In the genomic region with DNA sequence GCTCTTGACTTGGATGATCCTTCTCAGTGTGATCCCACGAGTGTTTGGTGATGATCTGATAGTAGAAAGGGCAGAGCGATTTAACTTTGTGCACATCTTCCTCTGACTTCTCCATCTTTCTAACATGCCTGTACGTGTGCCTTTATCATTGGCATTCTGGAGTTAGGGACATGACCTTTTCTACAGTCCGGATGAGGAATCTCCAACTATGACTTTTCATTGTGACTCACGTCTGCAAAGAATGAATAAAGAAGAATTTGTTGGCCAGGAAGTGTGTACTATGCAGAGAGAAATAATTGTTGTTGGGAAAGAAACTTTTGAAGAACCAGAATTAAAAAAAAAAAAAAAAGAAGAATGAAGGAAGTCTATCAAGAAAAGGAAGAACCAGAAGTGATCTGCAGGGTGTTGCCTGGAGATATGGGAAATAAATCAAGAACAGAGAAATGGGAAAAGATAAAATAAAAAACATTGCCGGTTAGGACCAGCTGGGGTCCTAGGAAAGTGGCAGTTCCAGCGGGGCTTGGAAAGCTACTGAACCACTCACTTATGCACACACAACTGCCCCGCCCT, we compare ENCODE assay signal across 8 cellular contexts. TPM values are rescaled to one million over a fixed set of nuclear protein-coding genes. Genes with fewer than 3 reads are reported as not detected.
A peak's percentile ranks its signal among the peaks of the same experiment; 100 is the strongest.
DNase-seq lines count a peak whose midpoint lies in the region; ATAC-seq and TF ChIP-seq lines count a peak whose summit lies in the region.

No MANE protein-coding gene starts in this region.

- no peak for TF ChIP-seq CTCF in BJ (IDR thresholded peaks at IDR 0.05; ENCODE audit: insufficient read depth, low read depth, low read length)
- no peak for TF ChIP-seq CTCF in RWPE2 (IDR thresholded peaks at IDR 0.05; ENCODE audit: poor library complexity, severe bottlenecking)
- no peak for TF ChIP-seq CTCF in parathyroid adenoma (IDR thresholded peaks at IDR 0.05)

- peak overlapping the region; percentile 25 for H2AFZ ChIP-seq in parathyroid adenoma

- H3K27me3 ChIP-seq in BJ (ENCODE audit: control insufficient read depth, insufficient read depth, low read length) (no peaks in the 10 kb centered on the region), RWPE2 (ENCODE audit: insufficient read depth, poor library complexity, severe bottlenecking) (no peaks in the 10 kb centered on the region), parathyroid adenoma (ENCODE audit: control insufficient read depth, insufficient read depth, low read length) (no peaks in the 10 kb centered on the region)

- no peaks in the 10 kb centered on the region for H3K36me3 ChIP-seq in BJ (ENCODE audit: control insufficient read depth, insufficient read depth, low read length)
- no peaks in the 10 kb centered on the region for H3K36me3 ChIP-seq in RWPE2 (ENCODE audit: low read depth)
- H3K36me3 ChIP-seq in parathyroid adenoma (ENCODE audit: control insufficient read depth, insufficient read depth, low read length), result no peaks in the 10 kb centered on the region

- H3K4me3 ChIP-seq in BJ (ENCODE audit: low read depth, low read length) (no peak overlapping the region), RWPE2 (ENCODE audit: severe bottlenecking) (no peak overlapping the region), parathyroid adenoma (ENCODE audit: low read depth, low read length) (no peak overlapping the region)

- peaks cover 14% of the 10 kb centered on the region for H3K79me2 ChIP-seq in parathyroid adenoma

- ATAC-seq in RWPE2 (ENCODE audit: low read depth) (peak; percentile 78), GM19452 (IDR thresholded peaks at IDR 0.05; ENCODE audit: unreplicated experiment) (no peak)

- H3K27ac ChIP-seq in RWPE2 (ENCODE audit: poor library complexity, severe bottlenecking) (peak overlapping the region; percentile 96), parathyroid adenoma (peak overlapping the region; percentile 7)

- no peak overlapping the region for H3K4me2 ChIP-seq in parathyroid adenoma (ENCODE audit: low read length)

- POLR2A ChIA-PET in BJ (lab: Charles Lee), result no interaction called here

- CTCF ChIA-PET in BJ (lab: Yijun Ruan, JAX), result interaction anchor here (1.0 to 1.9 kb wide), 2 partner anchors 10 to 76 kb away, joined by 3 to 5 read pairs; no protein-coding TSS in a partner anchor

- no peak overlapping the region for H3K9ac ChIP-seq in parathyroid adenoma

- no peaks in the 10 kb centered on the region for H3K9me3 ChIP-seq in RWPE2 (ENCODE audit: severe bottlenecking)
- H3K9me3 ChIP-seq in parathyroid adenoma (ENCODE audit: control insufficient read depth, low read length), result no peaks in the 10 kb centered on the region

- DNase-seq in BJ (ENCODE audit: low read depth) (peak; percentile 69), RWPE2 (ENCODE audit: low spot score) (no peak), fibroblast of gingiva (ENCODE audit: low read depth) (peak; percentile 78), NCI-H1417 (lab: John Stamatoyannopoulos, UW) (no peak), NCI-H2171 treated with DMSO at 0.1 percent for 48 hours (lab: John Stamatoyannopoulos, UW) (no peak)
- DNase-seq in stimulated activated CD4-positive, alpha-beta T cell treated with anti-CD3 and anti-CD28 coated beads, Interleukin-1b, Interleukin-23, amount 100 ng/mL, for 48 hours, result no peak

- H3K4me1 ChIP-seq in RWPE2 (ENCODE audit: insufficient read depth, poor library complexity, severe bottlenecking) (peaks cover 27% of the 10 kb centered on the region), parathyroid adenoma (peaks cover 12% of the 10 kb centered on the region)

RNA-seq across cellular contexts. Expression of gene PPFIBP1, which starts 25.3 kb away (rescaled TPM):
- polyA plus RNA-seq in BJ (2011; rRNA removed), result 47.5 and 67.4 TPM in 2 replicates
- 83.0 and 93.0 TPM in 2 replicates for polyA minus RNA-seq in BJ (2011; rRNA and poly(A)+ RNA removed)

Comparison
In these comparisons a context has a peak if more than half of its experiments do, and no peak if none do; other contexts are left out.
1. DNase-seq: peak in BJ (single experiment) and fibroblast of gingiva (single experiment); none in RWPE2 (single experiment), NCI-H1417 (0 of 3), stimulated activated CD4-positive, alpha-beta T cell treated with anti-CD3 and anti-CD28 coated beads, Interleukin-1b, Interleukin-23, amount 100 ng/mL, for 48 hours (single experiment) and NCI-H2171 treated with DMSO at 0.1 percent for 48 hours (single experiment).